ENCODE assay signal across 1 cellular context in genomic region chr1:228211871-228212414, GRCh38.
TF ChIP-seq lines count a peak whose summit lies in the region.

No MANE protein-coding gene starts in this region.

TF ChIP-seq in K562, 482 proteins besides CTCF, POLR2A, EP300 and RAD21:
- TF ChIP-seq ATF1 (CRISPR knock-in tag; IDR thresholded peaks at IDR 0.05) (no peak), ATF1 (tag; IDR thresholded peaks at IDR 0.05) (no peak), ZBTB33 (CRISPR knock-in tag; IDR thresholded peaks at IDR 0.05) (peak; percentile 91)
TF ChIP-seq in K562: peak in this region for 1.
